1 cellular context compared by ENCODE assay signal in genomic region chr13:30307194-30307965, GRCh38.
A peak's percentile ranks its signal among the peaks of the same experiment; 100 is the strongest.
TF ChIP-seq lines count a peak whose summit lies in the region.

Gene KATNAL1, minus strand, starts transcription at chr13:30307551. Its CDS starts 23,774 bp downstream, at chr13:30283777.

TF ChIP-seq in H1, 55 proteins besides CTCF, POLR2A, EP300 and RAD21:
- no peak for TF ChIP-seq CBX5 (IDR thresholded peaks at IDR 0.05; ENCODE audit: low read depth, low read length)
- TF ChIP-seq ZNF274 (IDR thresholded peaks at IDR 0.05; ENCODE audit: borderline replicate concordance, extremely low read depth, low read length) = no peak
- peak; percentile 89 for TF ChIP-seq E2F6 (IDR thresholded peaks at IDR 0.05)
- TF ChIP-seq RBBP5 (IDR thresholded peaks at IDR 0.05; ENCODE audit: borderline replicate concordance, low read depth, low read length) = peak; percentile 91; the same call in 1 of the 2 replicates
- TF ChIP-seq BCL11A (IDR thresholded peaks at IDR 0.05; ENCODE audit: low read depth in 2 of 2, low read length in 2 of 2) = no peak
- no peak for TF ChIP-seq CREB1 (IDR thresholded peaks at IDR 0.05)
- TF ChIP-seq SIX5 (IDR thresholded peaks at IDR 0.05; ENCODE audit: low read depth, low read length) = no peak
- TF ChIP-seq HDAC2 (IDR thresholded peaks at IDR 0.05; ENCODE audit: borderline replicate concordance in 1 of 2, low read depth in 2 of 2, low read length in 2 of 2) = peak in 1 of 2 experiments; percentile 61; a peak in 2 of 4 replicates
- peak; percentile 47 to 73; a peak in 1 of 4 replicates for TF ChIP-seq SIN3A (conservative IDR thresholded peaks at IDR 0.05 in 1 of 2, IDR thresholded peaks at IDR 0.05 in 1 of 2; ENCODE audit: low read depth in 1 of 2, low read length in 2 of 2)
- TF ChIP-seq RXRA (IDR thresholded peaks at IDR 0.05; ENCODE audit: insufficient read depth, low read depth, low read length) = no peak
- no peak for TF ChIP-seq YY1 (IDR thresholded peaks at IDR 0.05; ENCODE audit: low read depth, low read length)
- TF ChIP-seq POLR2AphosphoS5 (IDR thresholded peaks at IDR 0.05; ENCODE audit: low read depth, low read length) = no peak; the same call in 1 of the 2 replicates
- TF ChIP-seq BRCA1 (IDR thresholded peaks at IDR 0.05; ENCODE audit: low read depth, low read length) = no peak
- no peak for TF ChIP-seq FOSL1 (IDR thresholded peaks at IDR 0.05; ENCODE audit: insufficient read depth, low read depth, low read length)
- TF ChIP-seq HDAC6 (IDR thresholded peaks at IDR 0.05; ENCODE audit: low read depth, low read length) = no peak
- no peak for TF ChIP-seq CHD7 (IDR thresholded peaks at IDR 0.05; ENCODE audit: insufficient replicate concordance, low read length)
- TF ChIP-seq ASH2L (IDR thresholded peaks at IDR 0.05; ENCODE audit: low read length) = peak; percentile 98
- TF ChIP-seq GABPA (IDR thresholded peaks at IDR 0.05; ENCODE audit: borderline replicate concordance, insufficient read depth, low read length) = no peak
- TF ChIP-seq CHD2 (IDR thresholded peaks at IDR 0.05; ENCODE audit: low read length) = no peak
- TF ChIP-seq PHF8 (conservative IDR thresholded peaks at IDR 0.05; ENCODE audit: low read depth, low read length) = peak; percentile 64
- TF ChIP-seq RNF2 (IDR thresholded peaks at IDR 0.05; ENCODE audit: borderline replicate concordance, low read depth, low read length, missing control alignments, poor library complexity, severe bottlenecking) = no peak
- no peak for TF ChIP-seq NANOG (IDR thresholded peaks at IDR 0.05; ENCODE audit: insufficient read depth, low read depth, low read length, poor library complexity, severe bottlenecking)
- no peak for TF ChIP-seq USF2 (IDR thresholded peaks at IDR 0.05; ENCODE audit: low read length)
- no peak for TF ChIP-seq EZH2 (IDR thresholded peaks at IDR 0.05; ENCODE audit: low read depth, low read length, severe bottlenecking)
- no peak for TF ChIP-seq POU5F1 (IDR thresholded peaks at IDR 0.05; ENCODE audit: low read depth, low read length)
- TF ChIP-seq TEAD4 (IDR thresholded peaks at IDR 0.05; ENCODE audit: low read depth, low read length) = no peak
- TF ChIP-seq MAX (IDR thresholded peaks at IDR 0.05) = peak; percentile 67; the same call in 1 of the 2 replicates
- no peak for TF ChIP-seq SP2 (IDR thresholded peaks at IDR 0.05; ENCODE audit: low read length)
- peak; percentile 97 for TF ChIP-seq KDM4A (IDR thresholded peaks at IDR 0.05; ENCODE audit: low read depth, low read length, severe bottlenecking)
- no peak for TF ChIP-seq CEBPB (IDR thresholded peaks at IDR 0.05; ENCODE audit: low read depth, low read length)
- TF ChIP-seq SUZ12 (IDR thresholded peaks at IDR 0.05; ENCODE audit: low read length) = no peak
- peak; percentile 37; the same call in 1 of the 2 replicates for TF ChIP-seq TAF1 (IDR thresholded peaks at IDR 0.05; ENCODE audit: low read depth, low read length)
- TF ChIP-seq CTBP2 (IDR thresholded peaks at IDR 0.05; ENCODE audit: borderline replicate concordance, insufficient read depth, insufficient read length, low read length) = no peak
- TF ChIP-seq SP1 (IDR thresholded peaks at IDR 0.05; ENCODE audit: low read depth, low read length) = no peak
- no peak for TF ChIP-seq SRF (IDR thresholded peaks at IDR 0.05; ENCODE audit: low read depth, low read length)
